In genomic region chr2:200661477-200661876, GRCh38 we compare ENCODE assay signal across 17 cellular contexts.
DNase-seq lines count a peak whose midpoint lies in the region; ATAC-seq and TF ChIP-seq lines count a peak whose summit lies in the region.
"Had no signal": no experiment of that assay in that cellular context is flagged by ENCODE, and none has a peak within 500 bp of the region (broad histone marks: within the 10 kb centered on the region; RNA-seq: fewer than 3 reads in every experiment).

No MANE protein-coding gene starts in this region.

- intact Hi-C loops in mucosa of descending colon (cut with DNase I, micrococcal nuclease) = no loop called here

- no peak overlapping the region for H2AFZ ChIP-seq in hepatocyte

- H3K27me3 Mint-ChIP-seq in activated T-helper 17 cell treated with anti-CD3 and anti-CD28 coated beads, Interleukin-2, amount 50 U/mL, for 72 hours = peaks cover 22% of the 10 kb centered on the region
- H3K27me3 Mint-ChIP-seq in CD8-positive, alpha-beta memory T cell = peaks cover 10 to 46% of the 10 kb centered on the region in 2 donors

- DNase-seq in mucosa of descending colon (no peak), hippocampal formation (lab: John Stamatoyannopoulos, UW) (no peak), hepatocyte (ENCODE audit: low spot score) (no peak)
- DNase-seq in CD8-positive, alpha-beta memory T cell = no peak
- DNase-seq: 8988T; ACHN; BE2C; C1 segment of cervical spinal cord; Caco-2; Calu3; CD4-positive, alpha-beta memory T cell; CD4-positive, CD25-positive, alpha-beta regulatory T cell; DMS79 treated with DMSO at 0.1 percent for 48 hours; GF-D8 had no signal

- no peak overlapping the region for H3K4me2 ChIP-seq in hepatocyte
- H3K4me2 ChIP-seq: BLaER1 had no signal

- no peak for ATAC-seq in activated T-helper 17 cell treated with anti-CD3 and anti-CD28 coated beads, Interleukin-2, amount 50 U/mL, for 72 hours (replicated peaks)
- ATAC-seq in mucosa of descending colon = peak; percentile 39

- no peaks in the 10 kb centered on the region for H3K9me2 ChIP-seq in hepatocyte (replicated peaks; ENCODE audit: insufficient read depth)

- H3K79me2 ChIP-seq in hepatocyte = no peaks in the 10 kb centered on the region

- no peak overlapping the region for H3K27ac ChIP-seq in hepatocyte
- no peak overlapping the region for H3K27ac ChIP-seq in CD8-positive, alpha-beta memory T cell (ENCODE audit: low read depth, low read length)
- H3K27ac ChIP-seq: BLaER1 had no signal

- H3K36me3 ChIP-seq in mucosa of descending colon (ENCODE audit: low read depth) (no peaks in the 10 kb centered on the region), hepatocyte (replicated peaks; ENCODE audit: insufficient read depth, low read depth) (no peaks in the 10 kb centered on the region)
- H3K36me3 ChIP-seq in CD8-positive, alpha-beta memory T cell (ENCODE audit: insufficient read depth, low read length) = no peaks in the 10 kb centered on the region
- H3K36me3 ChIP-seq: BE2C, BLaER1 had no signal

- H3K27ac Mint-ChIP-seq in activated T-helper 17 cell treated with anti-CD3 and anti-CD28 coated beads, Interleukin-2, amount 50 U/mL, for 72 hours = peak overlapping the region; percentile 14
- H3K27ac Mint-ChIP-seq in CD8-positive, alpha-beta memory T cell = peak overlapping the region in 1 of 8 donors; percentile 26
- H3K27ac Mint-ChIP-seq: CD4-positive, alpha-beta memory T cell; CD4-positive, CD25-positive, alpha-beta regulatory T cell had no signal

- H3K27me3 ChIP-seq in hepatocyte = no peaks in the 10 kb centered on the region
- H3K27me3 ChIP-seq in CD8-positive, alpha-beta memory T cell (ENCODE audit: insufficient read depth, low read length, poor library complexity, severe bottlenecking) = no peaks in the 10 kb centered on the region
- H3K27me3 ChIP-seq: BE2C, BLaER1 had no signal

- POLR2A ChIA-PET in CD8-positive, alpha-beta memory T cell (lab: Charles Lee) = no interaction called here

- H3K9me3 ChIP-seq in mucosa of descending colon (no peaks in the 10 kb centered on the region), hepatocyte (ENCODE audit: low read depth) (no peaks in the 10 kb centered on the region)
- no peaks in the 10 kb centered on the region for H3K9me3 ChIP-seq in CD8-positive, alpha-beta memory T cell (ENCODE audit: low read length)
- H3K9me3 ChIP-seq: BE2C, BLaER1, Caco-2 had no signal

- H3K4me1 Mint-ChIP-seq in activated T-helper 17 cell treated with anti-CD3 and anti-CD28 coated beads, Interleukin-2, amount 50 U/mL, for 72 hours = no peaks in the 10 kb centered on the region
- no peaks in the 10 kb centered on the region for H3K4me1 Mint-ChIP-seq in CD8-positive, alpha-beta memory T cell
- H3K4me1 Mint-ChIP-seq: CD14-positive monocyte; CD4-positive, alpha-beta memory T cell; CD4-positive, CD25-positive, alpha-beta regulatory T cell had no signal

- no peak overlapping the region for H3K4me3 ChIP-seq in mucosa of descending colon
- no peak overlapping the region for H3K4me3 ChIP-seq in hepatocyte
- no peak overlapping the region for H3K4me3 ChIP-seq in CD8-positive, alpha-beta memory T cell (ENCODE audit: low read length)
- H3K4me3 ChIP-seq: BLaER1 had no signal

- H3K36me3 Mint-ChIP-seq in activated T-helper 17 cell treated with anti-CD3 and anti-CD28 coated beads, Interleukin-2, amount 50 U/mL, for 72 hours (ENCODE audit: low read depth) = no peaks in the 10 kb centered on the region
- no peaks in the 10 kb centered on the region for H3K36me3 Mint-ChIP-seq in CD8-positive, alpha-beta memory T cell
- H3K36me3 Mint-ChIP-seq: CD14-positive monocyte; CD4-positive, alpha-beta memory T cell; CD4-positive, CD25-positive, alpha-beta regulatory T cell had no signal

- H3K9me3 Mint-ChIP-seq in activated T-helper 17 cell treated with anti-CD3 and anti-CD28 coated beads, Interleukin-2, amount 50 U/mL, for 72 hours = no peaks in the 10 kb centered on the region
- H3K9me3 Mint-ChIP-seq in CD8-positive, alpha-beta memory T cell = no peaks in the 10 kb centered on the region
- H3K9me3 Mint-ChIP-seq: CD4-positive, alpha-beta memory T cell had no signal

- H3K4me3 Mint-ChIP-seq in activated T-helper 17 cell treated with anti-CD3 and anti-CD28 coated beads, Interleukin-2, amount 50 U/mL, for 72 hours = no peak overlapping the region
- H3K4me3 Mint-ChIP-seq in CD8-positive, alpha-beta memory T cell = no peak overlapping the region
- H3K4me3 Mint-ChIP-seq: CD14-positive monocyte; CD4-positive, alpha-beta memory T cell; CD4-positive, CD25-positive, alpha-beta regulatory T cell had no signal

- no peaks in the 10 kb centered on the region for H3K4me1 ChIP-seq in mucosa of descending colon (ENCODE audit: low read depth)
- H3K4me1 ChIP-seq in hepatocyte (ENCODE audit: insufficient read depth) = peaks cover 6% of the 10 kb centered on the region
- H3K4me1 ChIP-seq in CD8-positive, alpha-beta memory T cell (ENCODE audit: insufficient read depth, low read length) = no peaks in the 10 kb centered on the region
- H3K4me1 ChIP-seq: BLaER1 had no signal

- H4K20me1 ChIP-seq in hepatocyte (ENCODE audit: insufficient read depth, poor library complexity, severe bottlenecking) = no peaks in the 10 kb centered on the region
- H4K20me1 ChIP-seq: BLaER1 had no signal

- CTCF ChIA-PET in CD8-positive, alpha-beta memory T cell (lab: Charles Lee) = no interaction called here

- TF ChIP-seq CTCF in mucosa of descending colon (IDR thresholded peaks at IDR 0.05) (no peak), hepatocyte (IDR thresholded peaks at IDR 0.05; ENCODE audit: poor library complexity) (no peak)

- 43% methylated on average over 1 of the region's 1 CpG for WGBS in hepatocyte (ENCODE audit: low lambda C conversion rate, missing lambda C conversion rate)
